14 cellular contexts compared by ENCODE assay signal in the genomic region with DNA sequence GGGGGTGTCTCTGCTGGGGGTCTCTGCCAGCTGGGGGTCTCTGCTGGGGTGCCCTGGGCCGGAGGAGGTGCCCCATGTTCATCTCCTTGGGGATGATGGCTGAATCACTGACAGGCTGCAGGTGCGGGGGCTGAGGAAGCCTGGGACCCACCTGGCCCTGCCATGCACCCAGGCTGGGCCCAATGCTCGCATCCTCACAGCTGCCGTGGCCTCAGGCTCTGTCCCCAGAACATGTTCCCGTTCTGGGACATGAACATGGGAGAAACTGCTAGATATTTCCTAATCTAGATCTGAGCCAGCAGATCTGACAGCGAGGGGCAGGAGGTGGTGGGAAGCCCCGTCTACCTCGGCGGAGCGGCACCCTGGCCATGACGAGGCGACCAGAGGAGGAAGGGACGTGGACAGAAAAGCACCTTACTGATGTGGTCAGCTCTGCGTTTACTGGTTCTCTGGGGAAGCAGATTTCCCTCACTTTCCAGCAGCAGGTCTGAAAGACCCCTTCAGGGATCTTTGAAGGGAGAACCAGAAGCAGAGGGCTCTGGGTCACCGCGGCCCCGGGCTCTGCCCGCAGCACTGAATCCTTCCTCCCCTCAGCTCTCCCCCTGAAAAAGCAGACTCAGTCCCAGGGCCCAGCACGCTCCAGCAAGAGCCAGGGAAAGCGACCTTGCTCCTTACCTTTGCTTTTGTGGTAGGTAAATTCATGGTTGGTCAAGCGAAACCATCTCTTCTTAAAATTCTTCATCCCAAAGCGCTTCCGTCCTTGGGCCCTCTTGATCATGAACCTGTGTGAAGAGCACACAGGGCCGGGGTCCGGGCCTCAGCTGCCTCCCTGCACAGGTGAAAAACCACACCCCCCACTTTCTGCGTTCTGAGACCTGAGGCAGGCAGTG. TPM values are rescaled to one million over a fixed set of nuclear protein-coding genes. Genes with fewer than 3 reads are reported as not detected.
"Had no signal": no experiment of that assay in that cellular context is flagged by ENCODE, and none has a peak within 500 bp of the region (broad histone marks: within the 10 kb centered on the region; RNA-seq: fewer than 3 reads in every experiment).

No MANE protein-coding gene starts in this region.

- DNase-seq: activated gamma-delta T cell treated with Interleukin-2 at 50 U/mL for 16 hours; activated T-cell treated with anti-CD3 and anti-CD28 coated beads, Interleukin-2, amount 50 U/mL, for 48 hours; colonic mucosa; esophagus squamous epithelium; foreskin fibroblast; glutamatergic neuron; immature natural killer cell; ovary; T-helper 2 cell had no signal

- H3K36me3 ChIP-seq: colonic mucosa, ovary had no signal

- H3K9me3 ChIP-seq: colonic mucosa, esophagus squamous epithelium, ovary, tibial nerve had no signal

- ATAC-seq: activated CD4-positive, CD25-positive, alpha-beta regulatory T cell treated with anti-CD3 and anti-CD28 coated beads, Interleukin-2, amount 50 U/mL, for 24 hours; left colon had no signal

- H3K27me3 ChIP-seq: colonic mucosa, esophagus squamous epithelium, ovary, tibial nerve had no signal

- H3K4me3 ChIP-seq: colonic mucosa, esophagus squamous epithelium, ovary, skin epidermis, tibial nerve had no signal

- H3K27ac ChIP-seq: colonic mucosa, esophagus squamous epithelium, ovary had no signal

- FAIRE-seq: astrocyte had no signal

- H3K4me1 ChIP-seq: colonic mucosa had no signal

RNA-seq across cellular contexts. Expression of a gene that starts 26.5 kb away (rescaled TPM):
- total RNA-seq: esophagus squamous epithelium had no signal
